Comparison of ENCODE assay signal across 18 cellular contexts in genomic region chr14:100529561-100530031, GRCh38. TPM values are rescaled to one million over a fixed set of nuclear protein-coding genes. Genes with fewer than 3 reads are reported as not detected.
A peak's percentile ranks its signal among the peaks of the same experiment; 100 is the strongest.
DNase-seq lines count a peak whose midpoint lies in the region; ATAC-seq and TF ChIP-seq lines count a peak whose summit lies in the region.
"Had no signal": no experiment of that assay in that cellular context is flagged by ENCODE, and none has a peak within 500 bp of the region (broad histone marks: within the 10 kb centered on the region; RNA-seq: fewer than 3 reads in every experiment).

No MANE protein-coding gene starts in this region.

- no peak overlapping the region for H3K27ac Mint-ChIP-seq in activated CD8-positive, alpha-beta T cell treated with anti-CD3 and anti-CD28 coated beads, Interleukin-2, amount 10 ng/mL, durations not matched to agents 7 days and 5 days
- H3K27ac Mint-ChIP-seq in activated CD8-positive, alpha-beta T cell treated with anti-CD3 and anti-CD28 coated beads for 36 hours, result no peak overlapping the region
- H3K27ac Mint-ChIP-seq: activated T-helper 17 cell treated with anti-CD3 and anti-CD28 coated beads, Interleukin-2, amount 50 U/mL, for 72 hours; memory B cell had no signal

- ATAC-seq in activated CD8-positive, alpha-beta T cell treated with anti-CD3 and anti-CD28 coated beads, Interleukin-2, amount 10 ng/mL, durations not matched to agents 7 days and 5 days, result no peak
- no peak for ATAC-seq in activated CD8-positive, alpha-beta T cell treated with anti-CD3 and anti-CD28 coated beads for 36 hours
- ATAC-seq in left ventricle myocardium superior, result no peak
- ATAC-seq in HG03571 (IDR thresholded peaks at IDR 0.05; ENCODE audit: unreplicated experiment), result no peak
- ATAC-seq: activated T-helper 17 cell treated with anti-CD3 and anti-CD28 coated beads, Interleukin-2, amount 50 U/mL, for 72 hours; gastrocnemius medialis had no signal

- no peaks in the 10 kb centered on the region for H3K9me3 Mint-ChIP-seq in activated CD8-positive, alpha-beta T cell treated with anti-CD3 and anti-CD28 coated beads, Interleukin-2, amount 10 ng/mL, durations not matched to agents 7 days and 5 days (ENCODE audit: insufficient read depth)
- H3K9me3 Mint-ChIP-seq in activated CD8-positive, alpha-beta T cell treated with anti-CD3 and anti-CD28 coated beads for 36 hours, result no peaks in the 10 kb centered on the region
- H3K9me3 Mint-ChIP-seq: activated T-helper 17 cell treated with anti-CD3 and anti-CD28 coated beads, Interleukin-2, amount 50 U/mL, for 72 hours; memory B cell had no signal

- H3K36me3 Mint-ChIP-seq in activated CD8-positive, alpha-beta T cell treated with anti-CD3 and anti-CD28 coated beads, Interleukin-2, amount 10 ng/mL, durations not matched to agents 7 days and 5 days (ENCODE audit: low read depth), result no peaks in the 10 kb centered on the region
- no peaks in the 10 kb centered on the region for H3K36me3 Mint-ChIP-seq in activated CD8-positive, alpha-beta T cell treated with anti-CD3 and anti-CD28 coated beads for 36 hours (ENCODE audit: low read depth)
- H3K36me3 Mint-ChIP-seq: memory B cell had no signal

- 95 to 96% methylated on average over 21 of the region's 21 CpGs for WGBS in sigmoid colon, 2 donors

- H3K36me3 ChIP-seq in H7 (replicated peaks; ENCODE audit: control insufficient read depth, insufficient read depth, low read length) (peaks cover 4% of the 10 kb centered on the region), sigmoid colon (peaks cover 6 to 35% (median 9%) of the 10 kb centered on the region in 4 donors)

- peaks cover 0 to 20% (median 16%) of the 10 kb centered on the region in 4 donors for H3K4me1 ChIP-seq in sigmoid colon
- H3K4me1 ChIP-seq: Caco-2 had no signal

- CTCF ChIA-PET in activated CD8-positive, alpha-beta T cell treated with anti-CD3 and anti-CD28 coated beads, Interleukin-2, amount 10 ng/mL, durations not matched to agents 7 days and 5 days (lab: Charles Lee), result no interaction called here
- CTCF ChIA-PET in activated CD8-positive, alpha-beta T cell treated with anti-CD3 and anti-CD28 coated beads for 36 hours (lab: Charles Lee), result interaction anchor here (1.0 to 1.1 kb wide), 2 partner anchors 116 to 145 kb away, joined by 3 read pairs; no protein-coding TSS in a partner anchor

- H3K27ac ChIP-seq in sigmoid colon (no peak overlapping the region), caudate nucleus (ENCODE audit: low read depth, low read length) (no peak overlapping the region)
- H3K27ac ChIP-seq: gastrocnemius medialis, RWPE1, tibial nerve had no signal

- intact Hi-C loops in activated CD8-positive, alpha-beta T cell treated with anti-CD3 and anti-CD28 coated beads for 36 hours (cut with micrococcal nuclease), result loop anchor here (5.0 kb wide), 1 partner anchor 118 kb away; no protein-coding TSS in a partner anchor
- intact Hi-C loops in left ventricle myocardium superior (cut with micrococcal nuclease) (no loop called here), sigmoid colon (cut with DNase I) (loop anchor here (10.0 kb wide), 1 partner anchor 115 kb away; no protein-coding TSS in a partner anchor)

- no peaks in the 10 kb centered on the region for H3K27me3 Mint-ChIP-seq in activated CD8-positive, alpha-beta T cell treated with anti-CD3 and anti-CD28 coated beads, Interleukin-2, amount 10 ng/mL, durations not matched to agents 7 days and 5 days (ENCODE audit: low read depth)
- no peaks in the 10 kb centered on the region for H3K27me3 Mint-ChIP-seq in activated CD8-positive, alpha-beta T cell treated with anti-CD3 and anti-CD28 coated beads for 36 hours
- H3K27me3 Mint-ChIP-seq: activated T-helper 17 cell treated with anti-CD3 and anti-CD28 coated beads, Interleukin-2, amount 50 U/mL, for 72 hours; memory B cell had no signal

- H3K4me3 ChIP-seq in H7 (ENCODE audit: insufficient read depth, low read depth, low read length) (no peak overlapping the region), sigmoid colon (no peak overlapping the region)
- H3K4me3 ChIP-seq: gastrocnemius medialis, tibial nerve had no signal

- H3K9me3 ChIP-seq in sigmoid colon, result no peaks in the 10 kb centered on the region
- H3K9me3 ChIP-seq: Caco-2, gastrocnemius medialis, tibial nerve had no signal

- peaks cover 20% of the 10 kb centered on the region for H3K4me1 Mint-ChIP-seq in activated CD8-positive, alpha-beta T cell treated with anti-CD3 and anti-CD28 coated beads, Interleukin-2, amount 10 ng/mL, durations not matched to agents 7 days and 5 days (ENCODE audit: low read depth)
- H3K4me1 Mint-ChIP-seq in activated CD8-positive, alpha-beta T cell treated with anti-CD3 and anti-CD28 coated beads for 36 hours (ENCODE audit: low read depth), result peaks cover 4% of the 10 kb centered on the region
- H3K4me1 Mint-ChIP-seq: activated T-helper 17 cell treated with anti-CD3 and anti-CD28 coated beads, Interleukin-2, amount 50 U/mL, for 72 hours; memory B cell had no signal

- POLR2A ChIA-PET in activated CD8-positive, alpha-beta T cell treated with anti-CD3 and anti-CD28 coated beads, Interleukin-2, amount 10 ng/mL, durations not matched to agents 7 days and 5 days (lab: Charles Lee), result no interaction called here
- POLR2A ChIA-PET in activated CD8-positive, alpha-beta T cell treated with anti-CD3 and anti-CD28 coated beads for 36 hours (lab: Charles Lee), result no interaction called here

- DNase-seq in activated CD8-positive, alpha-beta T cell treated with anti-CD3 and anti-CD28 coated beads, Interleukin-2, amount 10 ng/mL, durations not matched to agents 7 days and 5 days, result peak; percentile 14
- no peak for DNase-seq in activated CD8-positive, alpha-beta T cell treated with anti-CD3 and anti-CD28 coated beads for 36 hours
- DNase-seq in H7 (peak; percentile 41), left ventricle myocardium superior (peak; percentile 12), sigmoid colon (peak; percentile 56), NCI-H1092 treated with DMSO at 0.1 percent for 48 hours (lab: John Stamatoyannopoulos, UW) (no peak), caudate nucleus (lab: John Stamatoyannopoulos, UW) (no peak)
- DNase-seq: ACHN, anterior cingulate cortex, Caco-2, MM.1S, T-helper 1 cell had no signal

- no peak for TF ChIP-seq POLR2A in sigmoid colon (IDR thresholded peaks at IDR 0.05)

- no peak for TF ChIP-seq CTCF in activated CD8-positive, alpha-beta T cell treated with anti-CD3 and anti-CD28 coated beads for 36 hours (IDR thresholded peaks at IDR 0.05)
- TF ChIP-seq CTCF in sigmoid colon (IDR thresholded peaks at IDR 0.05), result no peak

- no peak overlapping the region for H3K4me3 Mint-ChIP-seq in activated CD8-positive, alpha-beta T cell treated with anti-CD3 and anti-CD28 coated beads, Interleukin-2, amount 10 ng/mL, durations not matched to agents 7 days and 5 days
- H3K4me3 Mint-ChIP-seq in activated CD8-positive, alpha-beta T cell treated with anti-CD3 and anti-CD28 coated beads for 36 hours, result no peak overlapping the region
- H3K4me3 Mint-ChIP-seq: activated T-helper 17 cell treated with anti-CD3 and anti-CD28 coated beads, Interleukin-2, amount 50 U/mL, for 72 hours; memory B cell had no signal

- TF ChIP-seq EP300 in sigmoid colon (IDR thresholded peaks at IDR 0.05), result no peak

- H3K27me3 ChIP-seq in H7 (ENCODE audit: control insufficient read depth, insufficient read depth, low read length) (no peaks in the 10 kb centered on the region), sigmoid colon (no peaks in the 10 kb centered on the region)
- H3K27me3 ChIP-seq: gastrocnemius medialis, tibial nerve had no signal

RNA-seq across cellular contexts. Expression of gene BEGAIN, which starts 57.6 kb away (rescaled TPM):
- total RNA-seq in activated CD8-positive, alpha-beta T cell treated with anti-CD3 and anti-CD28 coated beads, Interleukin-2, amount 10 ng/mL, durations not matched to agents 7 days and 5 days, result 1 to 10 TPM in 1 of 2 experiments, under 1 TPM in 1; 0.70 to 1.2 TPM
- total RNA-seq in activated CD8-positive, alpha-beta T cell treated with anti-CD3 and anti-CD28 coated beads for 36 hours, result 1 to 10 TPM; 5.5 to 6.0 TPM
- total RNA-seq in H7 (2014; rRNA removed; shearing (Covaris generic)), result 1.3 and 3.3 TPM in 2 replicates
- total RNA-seq in left ventricle myocardium superior (0.79 TPM), sigmoid colon (1 to 10 TPM in 1 of 4 donors, under 1 TPM in 3; 0.36 to 1.4 (median 0.59) TPM)
- under 1 TPM; 0.46 to 0.90 (median 0.60) TPM for polyA plus RNA-seq in sigmoid colon

Comparison
In these comparisons a context has a peak if more than half of its experiments do, and no peak if none do; other contexts are left out.
1. DNase-seq: peak in activated CD8-positive, alpha-beta T cell treated with anti-CD3 and anti-CD28 coated beads, Interleukin-2, amount 10 ng/mL, durations not matched to agents 7 days and 5 days (single experiment), H7 (single experiment), left ventricle myocardium superior (single experiment) and sigmoid colon (single experiment); none in activated CD8-positive, alpha-beta T cell treated with anti-CD3 and anti-CD28 coated beads for 36 hours (single experiment), NCI-H1092 treated with DMSO at 0.1 percent for 48 hours (single experiment) and caudate nucleus (0 of 61).